In genomic region chr11:17748761-17749721, GRCh38 we compare ENCODE assay signal across 21 cellular contexts. TPM values are rescaled to one million over a fixed set of nuclear protein-coding genes. Genes with fewer than 3 reads are reported as not detected.
"Had no signal": no experiment of that assay in that cellular context is flagged by ENCODE, and none has a peak within 500 bp of the region (broad histone marks: within the 10 kb centered on the region; RNA-seq: fewer than 3 reads in every experiment).

No MANE protein-coding gene starts in this region.

- ATAC-seq: activated CD8-positive, alpha-beta memory T cell treated with anti-CD3 and anti-CD28 coated beads, Interleukin-2, amount 10 ng/mL, durations not matched to agents 7 days and 5 days; activated T-cell treated with anti-CD3 and anti-CD28 coated beads, Interleukin-2, amount 50 U/mL, for 4 hours; left cardiac atrium had no signal

- DNase-seq: activated B cell treated with CpG ODN at 0.5 μM for 24 hours; activated CD4-positive, alpha-beta memory T cell treated with anti-CD3 and anti-CD28 coated beads, Interleukin-2, amount 10 ng/mL, durations not matched to agents 7 days and 5 days; activated CD4-positive, alpha-beta T cell treated with anti-CD3 and anti-CD28 coated beads for 4 hours; activated CD8-positive, alpha-beta memory T cell treated with anti-CD3 and anti-CD28 coated beads, Interleukin-2, amount 10 ng/mL, durations not matched to agents 7 days and 5 days; activated naive CD4-positive, alpha-beta T cell treated with anti-CD3 and anti-CD28 coated beads, Interleukin-2, amount 50 U/mL, for 16 hours; activated T-cell treated with anti-CD3 and anti-CD28 coated beads, Interleukin-2, amount 50 U/mL, for 4 hours; brain microvascular endothelial cell; mammary epithelial cell; midbrain; nucleus accumbens; small intestine; stimulated activated CD4-positive, alpha-beta T cell treated with anti-CD3 and anti-CD28 coated beads, Interleukin-4, amount 100 ng/mL, for 1 hour; T-helper 1 cell; T-helper 9 cell had no signal

- FAIRE-seq: frontal cortex, small intestine had no signal

- H3K4me3 ChIP-seq: coronary artery, heart left ventricle, thoracic aorta, upper lobe of left lung had no signal

- H3K27me3 ChIP-seq: brain microvascular endothelial cell, heart left ventricle, upper lobe of left lung had no signal

- H3K27ac ChIP-seq: brain microvascular endothelial cell, coronary artery, thoracic aorta, upper lobe of left lung had no signal

RNA-seq across cellular contexts. Expression of gene KCNC1, which starts 14.5 kb away (rescaled TPM):
- total RNA-seq: activated B cell treated with CpG ODN at 0.5 μM for 24 hours; activated CD4-positive, alpha-beta memory T cell treated with anti-CD3 and anti-CD28 coated beads, Interleukin-2, amount 10 ng/mL, durations not matched to agents 7 days and 5 days; activated CD8-positive, alpha-beta memory T cell treated with anti-CD3 and anti-CD28 coated beads, Interleukin-2, amount 10 ng/mL, durations not matched to agents 7 days and 5 days; activated T-cell treated with anti-CD3 and anti-CD28 coated beads, Interleukin-2, amount 50 U/mL, for 4 hours; aorta; left cardiac atrium; mammary epithelial cell; thoracic aorta; upper lobe of left lung had no signal

RNA-seq across cellular contexts. Expression of gene MYOD1, which starts 29.7 kb away (rescaled TPM):
- total RNA-seq: activated B cell treated with CpG ODN at 0.5 μM for 24 hours; activated CD4-positive, alpha-beta memory T cell treated with anti-CD3 and anti-CD28 coated beads, Interleukin-2, amount 10 ng/mL, durations not matched to agents 7 days and 5 days; activated CD8-positive, alpha-beta memory T cell treated with anti-CD3 and anti-CD28 coated beads, Interleukin-2, amount 10 ng/mL, durations not matched to agents 7 days and 5 days; activated T-cell treated with anti-CD3 and anti-CD28 coated beads, Interleukin-2, amount 50 U/mL, for 4 hours; aorta; frontal cortex; heart left ventricle; left cardiac atrium; mammary epithelial cell; thoracic aorta; upper lobe of left lung had no signal
